In genomic region chr2:60553496-60553991, GRCh38 we compare ENCODE assay signal across 8 cellular contexts. TPM values are rescaled to one million over a fixed set of nuclear protein-coding genes. Genes with fewer than 3 reads are reported as not detected.
DNase-seq lines count a peak whose midpoint lies in the region; ATAC-seq and TF ChIP-seq lines count a peak whose summit lies in the region.

BCL11A (minus strand) TSS chr2:60553654; CDS start chr2:60553270, 384 bp downstream.

- peak; percentile 41 to 83 (median 70) for DNase-seq in NCI-H1417 (lab: John Stamatoyannopoulos, UW)
- no peak for DNase-seq in NCI-H1417 treated with DMSO at 0.1 percent for 48 hours (lab: John Stamatoyannopoulos, UW)
- DNase-seq in KG1 (lab: John Stamatoyannopoulos, UW), result peak; percentile 74
- no peak for DNase-seq in Panc1 (ENCODE audit: low read depth, low spot score)
- no peak for DNase-seq in cerebellum (ENCODE audit: low spot score)
- DNase-seq in left colon, result peak; percentile 73 to 90
- no peak for DNase-seq in inferior parietal cortex (ENCODE audit: extremely low spot score)

- ATAC-seq in Panc1 (peak; percentile 64), left colon (peak; percentile 51)

- H3K4me3 ChIP-seq in Panc1 (ENCODE audit: low read depth in 2 of 2, low read length in 2 of 2) (peak within 1 kb of the TSS; percentile 52 to 67), stomach smooth muscle (ENCODE audit: low read length in 2 of 2) (peak within 1 kb of the TSS; percentile 84 to 94)

- intact Hi-C loops in Panc1 (cut with micrococcal nuclease; ENCODE audit: unreplicated experiment) (loop anchor here (10.0 kb wide), 1 partner anchor 1259 kb away; no protein-coding TSS in a partner anchor), left colon (cut with DNase I, micrococcal nuclease) (no loop called here)

- in situ Hi-C loops in Panc1 (cut with HindIII; ENCODE audit: low pct_unique_long_range_greater_than_20kb, low sequenced_read_pairs), result no loop called here

- H3K9me3 ChIP-seq in Panc1 (ENCODE audit: control insufficient read depth, insufficient read depth, low read depth, low read length), result no peaks in the 10 kb centered on the region
- H3K9me3 ChIP-seq in stomach smooth muscle (ENCODE audit: control insufficient read depth in 2 of 2, low read length in 2 of 2), result no peaks in the 10 kb centered on the region

- CTCF ChIA-PET in Panc1 (lab: Charles Lee), result no interaction called here

- peak within 1 kb of the TSS; percentile 62 to 72 for H3K9ac ChIP-seq in stomach smooth muscle (ENCODE audit: low read length in 2 of 2)

- H3K4me1 ChIP-seq in Panc1 (ENCODE audit: control insufficient read depth, insufficient read depth, low read length) (peaks cover 21% of the 10 kb centered on the region), stomach smooth muscle (ENCODE audit: control insufficient read depth, insufficient read depth, low read length) (peaks cover 40% of the 10 kb centered on the region)

- H3K27me3 ChIP-seq in Panc1 (ENCODE audit: control insufficient read depth, insufficient read depth, low read length) (peaks cover 34% of the 10 kb centered on the region), stomach smooth muscle (ENCODE audit: control insufficient read depth in 1 of 2, insufficient read depth in 2 of 2, low read length in 2 of 2) (peaks cover 3 to 7% of the 10 kb centered on the region in 2 donors)

- H3K27ac ChIP-seq in Panc1 (ENCODE audit: low read length) (no peak within 1 kb of the TSS), stomach smooth muscle (ENCODE audit: low read length) (peak within 1 kb of the TSS; percentile 75)

- BruUV-seq in Panc1 (replicated peaks; lab: Mats Ljungman, UMichigan), result no TSS peak

- POLR2A ChIA-PET in Panc1 (lab: Charles Lee), result no interaction called here

- H3K36me3 ChIP-seq in Panc1 (ENCODE audit: control insufficient read depth, insufficient read depth, low read length) (no peaks in the 10 kb centered on the region; the same call in 1 of the 2 replicates), stomach smooth muscle (ENCODE audit: control insufficient read depth in 2 of 2, insufficient read depth in 2 of 2, low read length in 2 of 2) (no peaks in the 10 kb centered on the region)

- TF ChIP-seq CTCF in Panc1 (IDR thresholded peaks at IDR 0.05), result no peak

RNA-seq across cellular contexts. Expression of gene BCL11A, which starts in this region (rescaled TPM):
- 0.33 TPM for total RNA-seq in Panc1 (2021; ENCODE audit: unreplicated experiment)
- polyA plus RNA-seq in Panc1 (2012; ENCODE audit: insufficient read length), result not detected
- 128 TPM for total RNA-seq in cerebellum
- total RNA-seq in left colon, result 10 to 100 TPM; 28.9 to 29.0 TPM

Comparison
In these comparisons a context has a peak if more than half of its experiments do, and no peak if none do; other contexts are left out.
1. RNA of gene BCL11A (total RNA-seq): 128 TPM in cerebellum (single experiment) and 28.9 to 29.0 TPM in left colon; 0.33 TPM in Panc1 (single experiment); every median in the first group is over 10 times any median in the second.
2. DNase-seq: peak in NCI-H1417 (3 of 3), KG1 (single experiment) and left colon (2 of 2); none in NCI-H1417 treated with DMSO at 0.1 percent for 48 hours (single experiment), Panc1 (single experiment), cerebellum (single experiment) and inferior parietal cortex (single experiment).
3. Peak in ATAC-seq and H3K4me3 ChIP-seq in Panc1; RNA of the gene not detected or under 1 TPM.